15 cellular contexts compared by ENCODE assay signal in the genomic region with DNA sequence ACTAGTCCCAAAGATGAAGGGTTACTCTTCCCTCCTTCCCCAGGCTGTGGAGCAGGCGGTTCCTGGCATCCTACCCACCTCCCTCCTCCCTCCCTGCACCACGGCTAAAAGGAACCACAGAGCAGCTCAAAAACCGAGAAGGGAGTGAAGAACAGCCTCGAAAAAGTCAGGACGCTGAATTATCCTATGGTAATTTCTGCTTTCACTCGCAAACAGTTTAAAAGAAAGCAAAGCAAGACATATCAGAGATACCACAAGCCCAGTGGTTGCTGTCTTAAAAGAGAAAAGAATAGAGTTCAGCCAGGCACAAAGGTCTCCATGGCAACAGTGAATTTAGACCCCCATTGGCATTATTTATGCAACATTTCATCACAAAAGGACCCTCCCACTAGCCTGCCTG.
DNase-seq lines count a peak whose midpoint lies in the region; ATAC-seq and TF ChIP-seq lines count a peak whose summit lies in the region.
"Had no signal": no experiment of that assay in that cellular context is flagged by ENCODE, and none has a peak within 500 bp of the region (broad histone marks: within the 10 kb centered on the region; RNA-seq: fewer than 3 reads in every experiment).

No MANE protein-coding gene starts in this region.

- H3K36me3 ChIP-seq in body of pancreas (replicated peaks in 1 of 2; ENCODE audit: insufficient read depth in 1 of 2, low read depth in 2 of 2) (no peaks in the 10 kb centered on the region), iPS-18a (ENCODE audit: control insufficient read depth, low read depth, low read length) (no peaks in the 10 kb centered on the region)
- H3K36me3 ChIP-seq: ovary had no signal

- TF ChIP-seq CTCF in body of pancreas (IDR thresholded peaks at IDR 0.05) = no peak

- H3K4me1 ChIP-seq in body of pancreas = peaks cover 7% of the 10 kb centered on the region
- H3K4me1 ChIP-seq in iPS-18a (ENCODE audit: control insufficient read depth, low read depth, low read length) = peaks cover 30% of the 10 kb centered on the region

- intact Hi-C loops in body of pancreas (cut with DNase I) = no loop called here

- WGBS in body of pancreas, 2 donors = 37 to 47% methylated on average over 6 of the region's 6 CpGs

- TF ChIP-seq POLR2A in body of pancreas (IDR thresholded peaks at IDR 0.05) = no peak

- DNase-seq in NCI-H2171 treated with DMSO at 0.1 percent for 48 hours (lab: John Stamatoyannopoulos, UW) = peak; percentile 88
- peak in 2 of 4 donors; percentile 12 to 22 for DNase-seq in body of pancreas
- DNase-seq in pons (ENCODE audit: low spot score) = peak; percentile 73
- no peak for DNase-seq in stimulated activated CD4-positive, alpha-beta T cell treated with anti-CD3 and anti-CD28 coated beads, Interleukin-15, amount 100 ng/mL, for 24 hours
- DNase-seq: CD8-positive, alpha-beta memory T cell; GOT3; NCI-H1930; stimulated activated CD4-positive, alpha-beta T cell treated with anti-CD3 and anti-CD28 coated beads, Interleukin-4, amount 100 ng/mL, for 1 hour; stimulated activated naive CD8-positive, alpha-beta T cell treated with anti-CD3 and anti-CD28 coated beads, Interleukin-15, amount 100 ng/mL, for 72 hours; T-helper 9 cell had no signal

- H3K27me3 ChIP-seq in body of pancreas (no peaks in the 10 kb centered on the region), iPS-18a (ENCODE audit: control insufficient read depth, insufficient read depth, low read length) (no peaks in the 10 kb centered on the region)
- H3K27me3 ChIP-seq: ovary had no signal

- H3K9me3 ChIP-seq in body of pancreas (no peaks in the 10 kb centered on the region), iPS-18a (ENCODE audit: control insufficient read depth, low read depth, low read length) (no peaks in the 10 kb centered on the region)
- H3K9me3 ChIP-seq: ovary had no signal

- H3K9ac ChIP-seq in iPS-18a (ENCODE audit: low read length) = peak overlapping the region; percentile 72

- H3K27ac ChIP-seq in body of pancreas = peak overlapping the region in 2 of 4 donors; percentile 4 to 41
- peak overlapping the region; percentile 72 for H3K27ac ChIP-seq in iPS-18a (ENCODE audit: low read length)
- H3K27ac ChIP-seq: ovary had no signal

- peak; percentile 42 for ATAC-seq in body of pancreas
- no peak for ATAC-seq in HG03095 (IDR thresholded peaks at IDR 0.05; ENCODE audit: unreplicated experiment)
- no peak for ATAC-seq in GM21619 (IDR thresholded peaks at IDR 0.05; ENCODE audit: unreplicated experiment)
- no peak for ATAC-seq in GM18520 (IDR thresholded peaks at IDR 0.05; ENCODE audit: unreplicated experiment)
- ATAC-seq: stimulated activated naive CD8-positive, alpha-beta T cell treated with anti-CD3 and anti-CD28 coated beads, Interleukin-15, amount 100 ng/mL, for 72 hours had no signal

- no peak overlapping the region for H3K4me3 ChIP-seq in body of pancreas
- H3K4me3 ChIP-seq in iPS-18a (ENCODE audit: low read length) = peak overlapping the region; percentile 60
- H3K4me3 ChIP-seq: ovary had no signal
